In genomic region chr9:22274477-22274876, GRCh38 we compare ENCODE assay signal across 11 cellular contexts.
"Had no signal": no experiment of that assay in that cellular context is flagged by ENCODE, and none has a peak within 500 bp of the region (broad histone marks: within the 10 kb centered on the region; RNA-seq: fewer than 3 reads in every experiment).

No MANE protein-coding gene starts in this region.

- H3K9me3 Mint-ChIP-seq: GM23338, HFFc6 had no signal

- ATAC-seq: GM23338, HCT116 had no signal

- H3K4me3 ChIP-seq: GM23248, GM23338, HAP-1 had no signal

- H3K4me3 Mint-ChIP-seq: GM23338, H9, HFFc6 had no signal

- H3K36me3 ChIP-seq: HAP-1 had no signal

- H3K27ac ChIP-seq: GM23248 had no signal

- H3K4me1 Mint-ChIP-seq: GM23338, H9 had no signal

- FAIRE-seq: H1, H54 had no signal

- DNase-seq: GM23248, GOT3, H7, H9, HCEC 1CT, HFFc6 had no signal

- H3K27ac Mint-ChIP-seq: GM23338, H9, HFFc6 had no signal

- H3K9me3 ChIP-seq: HAP-1 had no signal
